ENCODE assay signal across 8 cellular contexts in genomic region chr2:98607741-98608117, GRCh38. TPM values are rescaled to one million over a fixed set of nuclear protein-coding genes. Genes with fewer than 3 reads are reported as not detected.
DNase-seq lines count a peak whose midpoint lies in the region; ATAC-seq, FAIRE-seq and TF ChIP-seq lines count a peak whose summit lies in the region.

No MANE protein-coding gene starts in this region.

- H3K9me1 ChIP-seq in keratinocyte (ENCODE audit: control insufficient read depth, extremely low read depth, insufficient read depth, low read length) = peaks cover 3% of the 10 kb centered on the region

- dilution Hi-C loops in keratinocyte (cut with MboI; ENCODE audit: extremely low pct_ligation_motif_present, low sequenced_read_pairs) = no loop called here

- H3K4me1 ChIP-seq in A549 (peaks cover 20% of the 10 kb centered on the region), astrocyte (ENCODE audit: insufficient read depth, low read length) (peaks cover 24% of the 10 kb centered on the region), keratinocyte (ENCODE audit: control insufficient read depth, extremely low read depth, insufficient read depth, low read length) (peaks cover 26% of the 10 kb centered on the region)

- H3K9ac ChIP-seq in astrocyte (ENCODE audit: low read length) (peak overlapping the region; percentile 96), keratinocyte (ENCODE audit: control insufficient read depth, extremely low read depth, insufficient read depth, low read length) (peak overlapping the region; percentile 97)

- TF ChIP-seq POLR2A in A549 (IDR thresholded peaks at IDR 0.05; ENCODE audit: low read length) = no peak

- H2AFZ ChIP-seq in astrocyte (ENCODE audit: low read depth, low read length) = peak overlapping the region; percentile 95
- peak overlapping the region; percentile 96 for H2AFZ ChIP-seq in keratinocyte (ENCODE audit: control insufficient read depth, low read length)

- CTCF ChIA-PET in A549 (lab: Yijun Ruan, JAX) = interaction anchor here (1.9 kb wide), 1 partner anchor 39 kb away, joined by 4 read pairs; no protein-coding TSS in a partner anchor

- TF ChIP-seq CTCF in A549 (IDR thresholded peaks at IDR 0.05) (no peak), HFFc6 (IDR thresholded peaks at IDR 0.05) (no peak), astrocyte (IDR thresholded peaks at IDR 0.05; ENCODE audit: insufficient read depth, low read depth, low read length) (no peak), keratinocyte (optimal IDR thresholded peaks at IDR 0.05 in 1 of 3, IDR thresholded peaks at IDR 0.05 in 1 of 3, conservative IDR thresholded peaks at IDR 0.05 in 1 of 3; ENCODE audit: extremely low read depth in 1 of 3, insufficient read depth in 2 of 3, low read length in 3 of 3) (no peak)

- H3K9me3 ChIP-seq in A549 (no peaks in the 10 kb centered on the region), astrocyte (ENCODE audit: insufficient read depth, low read depth, low read length) (no peaks in the 10 kb centered on the region), keratinocyte (ENCODE audit: control insufficient read depth, low read depth, low read length) (no peaks in the 10 kb centered on the region)

- peaks cover 32% of the 10 kb centered on the region for H3K36me3 Mint-ChIP-seq in HFFc6 (ENCODE audit: low read depth)
- H3K36me3 Mint-ChIP-seq in astrocyte (ENCODE audit: low read depth, unreplicated experiment) = peaks cover 4% of the 10 kb centered on the region

- H3K27ac ChIP-seq in A549 (peak overlapping the region; percentile 98 to 99), astrocyte (ENCODE audit: low read depth, low read length) (peak overlapping the region; percentile 97), keratinocyte (ENCODE audit: control insufficient read depth, insufficient read depth, low read length) (peak overlapping the region; percentile 94)

- no peaks in the 10 kb centered on the region for H3K27me3 Mint-ChIP-seq in HFFc6 (ENCODE audit: insufficient read depth)
- H3K27me3 Mint-ChIP-seq in astrocyte (ENCODE audit: low read depth, unreplicated experiment) = no peaks in the 10 kb centered on the region

- TF ChIP-seq RAD21 in A549 (conservative IDR thresholded peaks at IDR 0.05 in 1 of 2, IDR thresholded peaks at IDR 0.05 in 1 of 2) = no peak

- H3K4me1 Mint-ChIP-seq in HFFc6 (ENCODE audit: low read depth) (peaks cover 48% of the 10 kb centered on the region), astrocyte (ENCODE audit: low read depth, unreplicated experiment) (peaks cover 29% of the 10 kb centered on the region)

- peaks cover 9% of the 10 kb centered on the region for H3K36me3 ChIP-seq in astrocyte (ENCODE audit: insufficient read depth, low read length)
- H3K36me3 ChIP-seq in keratinocyte (ENCODE audit: control insufficient read depth in 2 of 2, extremely low read depth in 1 of 2, insufficient read depth in 2 of 2, low read length in 2 of 2) = peaks cover 10 to 14% of the 10 kb centered on the region in 2 experiments

- H3K79me2 ChIP-seq in astrocyte (ENCODE audit: insufficient read depth, low read length) (peaks cover 72% of the 10 kb centered on the region), keratinocyte (ENCODE audit: control insufficient read depth, insufficient read depth, low read length) (peaks cover 68% of the 10 kb centered on the region)

- FAIRE-seq in A549 (lab: Jason Lieb, UNC) (no peak), astrocyte (lab: Jason Lieb, UNC) (no peak), keratinocyte (lab: Jason Lieb, UNC) (no peak)

- no peak for TF ChIP-seq EP300 in A549 (IDR thresholded peaks at IDR 0.05)

- H3K4me2 ChIP-seq in A549 (peak overlapping the region; percentile 97), astrocyte (ENCODE audit: low read length) (peak overlapping the region; percentile 89), keratinocyte (ENCODE audit: control insufficient read depth, extremely low read depth, insufficient read depth, low read depth, low read length) (peak overlapping the region; percentile 100)

- H3K27ac Mint-ChIP-seq in HFFc6 (peak overlapping the region; percentile 98), astrocyte (ENCODE audit: unreplicated experiment) (peak overlapping the region; percentile 21)

- POLR2A ChIA-PET in A549 (lab: Yijun Ruan, JAX) = interaction anchor here (0.5 kb wide), 1 partner anchor 761 kb away, joined by 3 read pairs; no protein-coding TSS in a partner anchor

- peak in 1 of 2 experiments; percentile 34; a peak in 3 of 6 replicates for ATAC-seq in A549
- ATAC-seq in GM18519 (IDR thresholded peaks at IDR 0.05; ENCODE audit: low FRiP score, unreplicated experiment) = no peak

- H3K9me3 Mint-ChIP-seq in HFFc6 (no peaks in the 10 kb centered on the region), astrocyte (ENCODE audit: unreplicated experiment) (no peaks in the 10 kb centered on the region)

- peaks cover 19% of the 10 kb centered on the region for H4K20me1 ChIP-seq in astrocyte (ENCODE audit: insufficient read depth, low read length)
- H4K20me1 ChIP-seq in keratinocyte (ENCODE audit: control insufficient read depth, extremely low read depth, insufficient read depth, low read length) = no peaks in the 10 kb centered on the region

- no peak for DNase-seq in A549 (ENCODE audit: low read depth in 1 of 2, low spot score in 1 of 2)
- no peak for DNase-seq in HFFc6
- DNase-seq in astrocyte (ENCODE audit: low read depth) = no peak
- DNase-seq in keratinocyte (ENCODE audit: low read depth, low spot score) = no peak
- DNase-seq in stromal cell of bone marrow (ENCODE audit: low read depth) = peak; percentile 3
- no peak for DNase-seq in dedifferentiated amniotic fluid mesenchymal stem cell (ENCODE audit: extremely low spot score)
- no peak for DNase-seq in NCI-H187 treated with DMSO at 0.1 percent for 48 hours (lab: John Stamatoyannopoulos, UW)

- no peaks in the 10 kb centered on the region for H3K27me3 ChIP-seq in astrocyte (ENCODE audit: insufficient read depth, low read length)
- no peaks in the 10 kb centered on the region for H3K27me3 ChIP-seq in keratinocyte (ENCODE audit: control insufficient read depth, extremely low read depth, insufficient read depth, low read length)

- WGBS in A549 (ENCODE audit: missing lambda C conversion rate) = 1% methylated on average over 7 of the region's 7 CpGs

- H3K4me3 Mint-ChIP-seq in HFFc6 = peak overlapping the region; percentile 93
- H3K4me3 Mint-ChIP-seq in astrocyte (ENCODE audit: unreplicated experiment) = peak overlapping the region; percentile 90

- H3K4me3 ChIP-seq in A549 (peak overlapping the region; percentile 82), astrocyte (ENCODE audit: insufficient read depth, low read depth, low read length) (peak overlapping the region; percentile 92), keratinocyte (ENCODE audit: control insufficient read depth in 2 of 3, extremely low read depth in 1 of 3, insufficient read depth in 2 of 3, low read depth in 1 of 3, low read length in 3 of 3) (peak overlapping the region; percentile 96 to 99 (median 98))

TF ChIP-seq in A549, 52 proteins besides CTCF, POLR2A, EP300 and RAD21:
- TF ChIP-seq ELK1 (IDR thresholded peaks at IDR 0.05; ENCODE audit: low read depth, low read length) (no peak), CEBPB (IDR thresholded peaks at IDR 0.05) (peak in 1 of 2 experiments; percentile 63; a peak in 2 of 4 replicates)

RNA-seq across cellular contexts. Expression of gene COA5, which starts 0.6 kb away (rescaled TPM):
- 30.1 and 43.3 TPM in 2 replicates for polyA plus RNA-seq in A549 (2011; rRNA removed)
- polyA plus RNA-seq in A549 (2012; cell fraction: cytosol; rRNA removed) = 20.7 and 25.1 TPM in 2 replicates
- polyA plus RNA-seq in A549 (2012; cell fraction: nucleus; rRNA removed) = 7.8 and 13.3 TPM in 2 replicates
- polyA plus RNA-seq in A549 (2017; fragmentation: RNase III; extraction: RNeasy Plus Mini Kit Qiagen cat#74134 plus additional on column Dnase treatment) = 32.7 to 42.4 TPM (median 32.8 TPM) in 3 replicates
- 3.1 and 4.2 TPM in 2 replicates for polyA minus RNA-seq in A549 (2011; rRNA and poly(A)+ RNA removed)
- 10 to 100 TPM; 12.5 to 16.9 (median 15.7) TPM for total RNA-seq in HFFc6 (2021; fragmentation: NEBNext Ultra II Directional; extraction: Animal tissue kit (Norgen Biotek cat#: 25700))
- total RNA-seq in astrocyte = 19.5 and 19.8 TPM in 2 replicates
- 12.1 to 25.1 TPM (median 19.9 TPM) in 3 replicates for polyA plus RNA-seq in keratinocyte
- 21.9 TPM for polyA plus RNA-seq in keratinocyte (2011; ENCODE audit: low read depth)
- 16.3 and 17.5 TPM in 2 replicates for polyA plus RNA-seq in keratinocyte (2011; cell fraction: cytosol; rRNA removed)
- 17.4 and 28.7 TPM in 2 replicates for polyA plus RNA-seq in keratinocyte (2011; cell fraction: nucleus; rRNA removed)
- polyA plus RNA-seq in keratinocyte (2012; ENCODE audit: low replicate concordance) = 23.2 and 28.3 TPM in 2 replicates
- polyA minus RNA-seq in keratinocyte = 0.30 to 3.2 TPM (median 2.2 TPM) in 3 replicates
- polyA minus RNA-seq in keratinocyte (2011; cell fraction: cytosol; rRNA and poly(A)+ RNA removed) = 11.7 TPM
- 5.0 and 5.3 TPM in 2 replicates for polyA minus RNA-seq in keratinocyte (2011; cell fraction: nucleus; rRNA and poly(A)+ RNA removed)

RNA-seq across cellular contexts. Expression of gene UNC50, which starts 0.7 kb away (rescaled TPM):
- polyA plus RNA-seq in A549 (2011; rRNA removed) = 74.4 and 90.6 TPM in 2 replicates
- 36.6 and 42.9 TPM in 2 replicates for polyA plus RNA-seq in A549 (2012; cell fraction: cytosol; rRNA removed)
- 13.8 and 25.4 TPM in 2 replicates for polyA plus RNA-seq in A549 (2012; cell fraction: nucleus; rRNA removed)
- 49.3 to 57.5 TPM (median 57.0 TPM) in 3 replicates for polyA plus RNA-seq in A549 (2017; fragmentation: RNase III; extraction: RNeasy Plus Mini Kit Qiagen cat#74134 plus additional on column Dnase treatment)
- polyA minus RNA-seq in A549 (2011; rRNA and poly(A)+ RNA removed) = 13.9 and 14.7 TPM in 2 replicates
- 10 to 100 TPM; 38.3 to 43.2 (median 41.6) TPM for total RNA-seq in HFFc6 (2021; fragmentation: NEBNext Ultra II Directional; extraction: Animal tissue kit (Norgen Biotek cat#: 25700))
- 26.8 and 31.3 TPM in 2 replicates for total RNA-seq in astrocyte
- polyA plus RNA-seq in keratinocyte = 45.4 to 75.2 TPM (median 52.9 TPM) in 3 replicates
- polyA plus RNA-seq in keratinocyte (2011; ENCODE audit: low read depth) = 34.4 TPM
- polyA plus RNA-seq in keratinocyte (2011; cell fraction: cytosol; rRNA removed) = 29.0 and 61.9 TPM in 2 replicates
- 68.4 and 105 TPM in 2 replicates for polyA plus RNA-seq in keratinocyte (2011; cell fraction: nucleus; rRNA removed)
- polyA plus RNA-seq in keratinocyte (2012; ENCODE audit: low replicate concordance) = 34.9 and 49.3 TPM in 2 replicates
- 8.6 to 23.9 TPM (median 12.5 TPM) in 3 replicates for polyA minus RNA-seq in keratinocyte
- polyA minus RNA-seq in keratinocyte (2011; cell fraction: cytosol; rRNA and poly(A)+ RNA removed) = 15.9 TPM
- polyA minus RNA-seq in keratinocyte (2011; cell fraction: nucleus; rRNA and poly(A)+ RNA removed) = 16.6 and 25.1 TPM in 2 replicates
